In genomic region chr1:12112711-12113161, GRCh38 we compare ENCODE assay signal across 19 cellular contexts. TPM values are rescaled to one million over a fixed set of nuclear protein-coding genes. Genes with fewer than 3 reads are reported as not detected.
DNase-seq lines count a peak whose midpoint lies in the region; ATAC-seq, FAIRE-seq and TF ChIP-seq lines count a peak whose summit lies in the region.
"Had no signal": no experiment of that assay in that cellular context is flagged by ENCODE, and none has a peak within 500 bp of the region (broad histone marks: within the 10 kb centered on the region; RNA-seq: fewer than 3 reads in every experiment).

No MANE protein-coding gene starts in this region.

- no peak overlapping the region for H3K4me2 ChIP-seq in HepG2 (ENCODE audit: low read depth, low read length)
- no peak overlapping the region for H3K4me2 ChIP-seq in mesenchymal stem cell (ENCODE audit: low read length, poor library complexity, severe bottlenecking)

- no peaks in the 10 kb centered on the region for H3K4me1 ChIP-seq in liver (ENCODE audit: control insufficient read depth in 4 of 4, insufficient read depth in 4 of 4, low read length in 3 of 4)
- H3K4me1 ChIP-seq in HepG2 (ENCODE audit: insufficient read depth, low read length): no peaks in the 10 kb centered on the region
- H3K4me1 ChIP-seq in mesenchymal stem cell (ENCODE audit: control insufficient read depth, insufficient read depth, low read depth, low read length): peaks cover 3% of the 10 kb centered on the region
- peaks cover 0 to 17% (median 8%) of the 10 kb centered on the region in 4 donors for H3K4me1 ChIP-seq in tibial nerve
- H3K4me1 ChIP-seq: foreskin keratinocyte had no signal

- H3K23ac ChIP-seq in mesenchymal stem cell (ENCODE audit: low read length in 2 of 2): no peak overlapping the region

- no peak overlapping the region for H2AK5ac ChIP-seq in mesenchymal stem cell (ENCODE audit: low read length, severe bottlenecking)

- DNase-seq in HepG2 (ENCODE audit: low spot score): no peak
- peak; percentile 51 for DNase-seq in choroid plexus epithelial cell (ENCODE audit: low read depth)
- DNase-seq in mesenchymal stem cell: peak; percentile 37
- DNase-seq in stimulated activated naive CD4-positive, alpha-beta T cell (lab: John Stamatoyannopoulos, UW): no peak
- no peak for DNase-seq in tibial nerve (ENCODE audit: low spot score in 2 of 2)
- no peak for DNase-seq in NCI-H187 (lab: John Stamatoyannopoulos, UW)
- DNase-seq: activated effector memory CD4-positive, alpha-beta T cell treated with anti-CD3 and anti-CD28 coated beads, Interleukin-2, amount 50 U/mL, for 16 hours; endodermal cell; foreskin keratinocyte; immature natural killer cell; Karpas-422; NCI-H446; ovary had no signal

- no peak overlapping the region for H3K9ac ChIP-seq in liver (ENCODE audit: low read depth in 1 of 2, low read length in 2 of 2)
- H3K9ac ChIP-seq in HepG2 (ENCODE audit: insufficient read depth, low read depth, low read length): no peak overlapping the region
- H3K9ac ChIP-seq in mesenchymal stem cell (ENCODE audit: low read length): peak overlapping the region; percentile 60

- H3K27ac ChIP-seq in liver (ENCODE audit: low read depth in 1 of 2, low read length in 2 of 2): no peak overlapping the region
- H3K27ac ChIP-seq in HepG2 (ENCODE audit: extremely low read length, insufficient read depth, low read length): no peak overlapping the region
- no peak overlapping the region for H3K27ac ChIP-seq in mesenchymal stem cell (ENCODE audit: low read length, poor library complexity, severe bottlenecking)
- H3K27ac ChIP-seq in tibial nerve: peak overlapping the region in 1 of 4 donors; percentile 25
- H3K27ac ChIP-seq: foreskin keratinocyte, HL-60, ovary, SK-N-MC, VCaP had no signal

- no peak overlapping the region for H2BK5ac ChIP-seq in mesenchymal stem cell (ENCODE audit: low read depth, low read length, poor library complexity, severe bottlenecking)

- H3K18ac ChIP-seq in mesenchymal stem cell (ENCODE audit: low read depth in 1 of 2, low read length in 2 of 2): no peak overlapping the region

- H3K9me3 ChIP-seq in liver (ENCODE audit: control insufficient read depth in 4 of 4, low read length in 3 of 4): no peaks in the 10 kb centered on the region
- no peaks in the 10 kb centered on the region for H3K9me3 ChIP-seq in HepG2 (ENCODE audit: low read length)
- H3K9me3 ChIP-seq in mesenchymal stem cell (ENCODE audit: control insufficient read depth, low read length): no peaks in the 10 kb centered on the region
- H3K9me3 ChIP-seq in tibial nerve: no peaks in the 10 kb centered on the region
- H3K9me3 ChIP-seq: ovary had no signal

- H4K91ac ChIP-seq in mesenchymal stem cell (ENCODE audit: low read length): no peak overlapping the region

- no peak overlapping the region for H2AFZ ChIP-seq in HepG2 (ENCODE audit: low read length)
- no peak overlapping the region for H2AFZ ChIP-seq in mesenchymal stem cell (ENCODE audit: low read depth, low read length)

- no peaks in the 10 kb centered on the region for H3K79me1 ChIP-seq in mesenchymal stem cell (replicated peaks; ENCODE audit: low read length, poor library complexity, severe bottlenecking)

- TF ChIP-seq POLR2A in HepG2 (IDR thresholded peaks at IDR 0.05; ENCODE audit: insufficient read depth in 1 of 2, low read depth in 2 of 2, low read length in 2 of 2): no peak
- no peak for TF ChIP-seq POLR2A in tibial nerve (IDR thresholded peaks at IDR 0.05)

- BruUV-seq in HepG2 (replicated peaks; lab: Mats Ljungman, UMichigan): no TSS peak

- ATAC-seq in HepG2 (no peak), HG03469 (IDR thresholded peaks at IDR 0.05; ENCODE audit: unreplicated experiment) (no peak)
- ATAC-seq: foreskin keratinocyte had no signal

- TF ChIP-seq EP300 in HepG2 (IDR thresholded peaks at IDR 0.05; ENCODE audit: low read depth in 2 of 2, low read length in 2 of 2): no peak
- TF ChIP-seq EP300 in HepG2 (CRISPR knock-in tag; IDR thresholded peaks at IDR 0.05; ENCODE audit: borderline replicate concordance): no peak
- no peak for TF ChIP-seq EP300 in tibial nerve (IDR thresholded peaks at IDR 0.05)

- no peak for TF ChIP-seq CTCF in liver (IDR thresholded peaks at IDR 0.05; ENCODE audit: low read depth, low read length, missing input control)
- TF ChIP-seq CTCF in HepG2 (CRISPR knock-in tag; IDR thresholded peaks at IDR 0.05): no peak
- no peak for TF ChIP-seq CTCF in choroid plexus epithelial cell (conservative IDR thresholded peaks at IDR 0.05; ENCODE audit: low read depth, low read length)
- TF ChIP-seq CTCF in tibial nerve (IDR thresholded peaks at IDR 0.05): no peak

- in situ Hi-C loops in HepG2 (cut with HindIII; ENCODE audit: extremely low pct_ligation_motif_present, low pct_unique_long_range_greater_than_20kb): loop anchor here (25.0 kb wide), 1 partner anchor 550 kb away; no protein-coding TSS in a partner anchor

- H3K14ac ChIP-seq in mesenchymal stem cell (ENCODE audit: low read length in 2 of 2): no peak overlapping the region

- no peak overlapping the region for H3K4ac ChIP-seq in mesenchymal stem cell (ENCODE audit: low read depth in 1 of 2, low read length in 2 of 2)

- intact Hi-C loops in HepG2 (cut with micrococcal nuclease; ENCODE audit: unreplicated experiment): no loop called here

- 84% methylated on average over 5 of the region's 5 CpGs for WGBS in liver
- 0% methylated on average over 2 of the region's 5 CpGs for WGBS in HepG2 (ENCODE audit: low lambda C conversion rate)
- 81% methylated on average over 5 of the region's 5 CpGs for WGBS in mesenchymal stem cell
- 7 to 27% methylated on average over 2 to 4 of the region's 5 CpGs for WGBS in tibial nerve, 2 donors

- no peaks in the 10 kb centered on the region for H4K20me1 ChIP-seq in HepG2 (ENCODE audit: insufficient read depth, low read length)

- H2BK120ac ChIP-seq in mesenchymal stem cell (ENCODE audit: low read depth, low read length): no peak overlapping the region

- H2BK12ac ChIP-seq in mesenchymal stem cell (ENCODE audit: low read length in 2 of 2): no peak overlapping the region

- no peak overlapping the region for H2BK15ac ChIP-seq in mesenchymal stem cell (ENCODE audit: low read depth, poor library complexity, severe bottlenecking)

- H3K27me3 ChIP-seq in liver (ENCODE audit: control insufficient read depth in 4 of 4, insufficient read depth in 4 of 4, low read length in 3 of 4) (no peaks in the 10 kb centered on the region), HepG2 (ENCODE audit: control insufficient read depth in 1 of 2, insufficient read depth in 2 of 2, low read length in 2 of 2) (peaks cover 2 to 32% of the 10 kb centered on the region in 2 experiments; a peak in 4 of 5 replicates), mesenchymal stem cell (ENCODE audit: control insufficient read depth in 1 of 2, insufficient read depth in 1 of 2, low read length in 2 of 2) (peaks cover 0 to 5% of the 10 kb centered on the region in 2 experiments), tibial nerve (no peaks in the 10 kb centered on the region)
- H3K27me3 ChIP-seq: ovary had no signal

- no peaks in the 10 kb centered on the region for H3K79me2 ChIP-seq in HepG2 (ENCODE audit: insufficient read depth, low read length)

- no peak for FAIRE-seq in HepG2 (lab: Jason Lieb, UNC)
- FAIRE-seq: GM18507 had no signal

- TF ChIP-seq RAD21 in liver (IDR thresholded peaks at IDR 0.05) (no peak), HepG2 (CRISPR knock-in tag; IDR thresholded peaks at IDR 0.05) (no peak)

- H3K4me3 ChIP-seq in liver (ENCODE audit: low read depth in 1 of 3, low read length in 3 of 3) (no peak overlapping the region), HepG2 (replicated peaks in 1 of 3; ENCODE audit: insufficient read depth in 1 of 3, low read depth in 2 of 3, low read length in 3 of 3) (no peak overlapping the region), choroid plexus epithelial cell (ENCODE audit: low read depth, low read length) (no peak overlapping the region), mesenchymal stem cell (ENCODE audit: insufficient read depth in 1 of 2, low read depth in 1 of 2, low read length in 2 of 2) (no peak overlapping the region), tibial nerve (no peak overlapping the region)
- H3K4me3 ChIP-seq: ovary, SK-N-MC had no signal

- no peak overlapping the region for H4K8ac ChIP-seq in mesenchymal stem cell (ENCODE audit: low read length)

- CTCF ChIA-PET in HepG2 (lab: Yijun Ruan, JAX; ENCODE audit: low intra/inter-chr PET ratio, low total read pairs): no interaction called here

- POLR2A ChIA-PET in HepG2 (lab: Yijun Ruan, JAX): no interaction called here

- H3K36me3 ChIP-seq in liver (ENCODE audit: control insufficient read depth in 4 of 4, insufficient read depth in 3 of 4, low read depth in 1 of 4, low read length in 3 of 4): no peaks in the 10 kb centered on the region
- H3K36me3 ChIP-seq in HepG2 (replicated peaks in 1 of 2; ENCODE audit: control insufficient read depth in 1 of 2, insufficient read depth in 2 of 2, low read length in 2 of 2): no peaks in the 10 kb centered on the region
- H3K36me3 ChIP-seq in mesenchymal stem cell (ENCODE audit: control insufficient read depth in 1 of 2, insufficient read depth in 2 of 2, low read depth in 1 of 2, low read length in 2 of 2): no peaks in the 10 kb centered on the region
- no peaks in the 10 kb centered on the region for H3K36me3 ChIP-seq in tibial nerve
- H3K36me3 ChIP-seq: ovary had no signal

RNA-seq across cellular contexts. Expression of gene TNFRSF8, which starts 49.6 kb away (rescaled TPM):
- under 1 TPM; 0.08 to 0.19 TPM for total RNA-seq in liver
- polyA plus RNA-seq in liver: under 1 TPM; 0.11 to 0.13 TPM
- not detected in 2 replicates for total RNA-seq in HepG2 (2016; rRNA removed; fragmentation: Illumina TruSeq; extraction: Trizol)
- total RNA-seq in HepG2 (2016; cell fraction: cytosol; rRNA removed; fragmentation: Illumina TruSeq; extraction: Trizol; ENCODE audit: low read depth): not detected in 2 replicates
- not detected in 2 replicates for total RNA-seq in HepG2 (2016; cell fraction: insoluble cytoplasmic fraction; rRNA removed; fragmentation: Illumina TruSeq; extraction: Trizol)
- not detected in 2 replicates for total RNA-seq in HepG2 (2016; cell fraction: membrane; rRNA removed; fragmentation: Illumina TruSeq; extraction: Trizol)
- total RNA-seq in HepG2 (2016; cell fraction: nucleus; rRNA removed; fragmentation: Illumina TruSeq; extraction: Trizol): not detected in 2 replicates
- not detected in 2 replicates for polyA plus RNA-seq in HepG2 (2011; rRNA removed)
- not detected in 2 replicates for polyA plus RNA-seq in HepG2 (2011; cell fraction: cytosol; rRNA removed)
- polyA plus RNA-seq in HepG2 (2011; cell fraction: nucleus; rRNA removed): not detected in 2 replicates
- polyA plus RNA-seq in HepG2 (2012): not detected in 2 replicates
- not detected in 2 replicates for polyA plus RNA-seq in HepG2 (2016; cell fraction: cytosol; fragmentation: Illumina TruSeq; extraction: Trizol; ENCODE audit: low read depth)
- polyA plus RNA-seq in HepG2 (2016; cell fraction: insoluble cytoplasmic fraction; fragmentation: Illumina TruSeq; extraction: Trizol; ENCODE audit: low read depth): not detected in 2 replicates
- polyA plus RNA-seq in HepG2 (2016; cell fraction: membrane; fragmentation: Illumina TruSeq; extraction: Trizol; ENCODE audit: low read depth): not detected in 2 replicates
- polyA plus RNA-seq in HepG2 (2016; cell fraction: nucleus; fragmentation: Illumina TruSeq; extraction: Trizol; ENCODE audit: insufficient read depth, low read depth): not detected in 2 replicates
- 0.30 TPM in 1 of 2 replicates, not detected in the other for polyA minus RNA-seq in HepG2 (2011; rRNA and poly(A)+ RNA removed; ENCODE audit: low replicate concordance)
- not detected in 2 replicates for polyA minus RNA-seq in HepG2 (2011; cell fraction: cytosol; rRNA and poly(A)+ RNA removed)
- polyA minus RNA-seq in HepG2 (2011; cell fraction: nucleus; rRNA and poly(A)+ RNA removed): not detected in 2 replicates
- polyA plus RNA-seq in mesenchymal stem cell (2013, experiment 1 of 2): 0.03 TPM
- polyA plus RNA-seq in mesenchymal stem cell (2013, experiment 2 of 2): not detected
- 1 to 10 TPM in 2 of 4 donors, under 1 TPM in 1, not detected in 1; 0.84 to 4.9 (median 1.8) TPM for total RNA-seq in tibial nerve

RNA-seq across cellular contexts. Expression of gene TNFRSF1B, which starts 54.1 kb away (rescaled TPM):
- total RNA-seq in liver (10 to 100 TPM; 16.0 to 16.9 TPM), HepG2 (2016; rRNA removed; fragmentation: Illumina TruSeq; extraction: Trizol) (0.04 TPM in 1 of 2 replicates, not detected in the other), tibial nerve (10 to 100 TPM; 27.4 to 62.1 (median 43.5) TPM)
- polyA plus RNA-seq in liver (10 to 100 TPM in 1 of 2 donors, 1 to 10 TPM in 1; 7.2 to 19.6 TPM), HepG2 (2011; rRNA removed) (0.11 and 0.29 TPM in 2 replicates)
- not detected in 2 replicates for total RNA-seq in HepG2 (2016; cell fraction: cytosol; rRNA removed; fragmentation: Illumina TruSeq; extraction: Trizol; ENCODE audit: low read depth)
- total RNA-seq in HepG2 (2016; cell fraction: insoluble cytoplasmic fraction; rRNA removed; fragmentation: Illumina TruSeq; extraction: Trizol): not detected in 2 replicates
- total RNA-seq in HepG2 (2016; cell fraction: membrane; rRNA removed; fragmentation: Illumina TruSeq; extraction: Trizol): not detected in 2 replicates
- not detected in 2 replicates for total RNA-seq in HepG2 (2016; cell fraction: nucleus; rRNA removed; fragmentation: Illumina TruSeq; extraction: Trizol)
- polyA plus RNA-seq in HepG2 (2011; cell fraction: cytosol; rRNA removed): 0.05 and 0.07 TPM in 2 replicates
- 0.05 TPM in 2 replicates for polyA plus RNA-seq in HepG2 (2011; cell fraction: nucleus; rRNA removed)
- polyA plus RNA-seq in HepG2 (2012): not detected in 2 replicates
- not detected in 2 replicates for polyA plus RNA-seq in HepG2 (2016; cell fraction: cytosol; fragmentation: Illumina TruSeq; extraction: Trizol; ENCODE audit: low read depth)
- not detected in 2 replicates for polyA plus RNA-seq in HepG2 (2016; cell fraction: insoluble cytoplasmic fraction; fragmentation: Illumina TruSeq; extraction: Trizol; ENCODE audit: low read depth)
- polyA plus RNA-seq in HepG2 (2016; cell fraction: membrane; fragmentation: Illumina TruSeq; extraction: Trizol; ENCODE audit: low read depth): not detected in 2 replicates
- not detected in 2 replicates for polyA plus RNA-seq in HepG2 (2016; cell fraction: nucleus; fragmentation: Illumina TruSeq; extraction: Trizol; ENCODE audit: insufficient read depth, low read depth)
- 0.14 and 1.1 TPM in 2 replicates for polyA minus RNA-seq in HepG2 (2011; rRNA and poly(A)+ RNA removed; ENCODE audit: low replicate concordance)
- not detected in 2 replicates for polyA minus RNA-seq in HepG2 (2011; cell fraction: cytosol; rRNA and poly(A)+ RNA removed)
- 0.90 TPM in 1 of 2 replicates, not detected in the other for polyA minus RNA-seq in HepG2 (2011; cell fraction: nucleus; rRNA and poly(A)+ RNA removed)
- polyA plus RNA-seq in mesenchymal stem cell (2013, experiment 1 of 2): 35.0 TPM
- 35.2 TPM for polyA plus RNA-seq in mesenchymal stem cell (2013, experiment 2 of 2)

Comparison
In these comparisons a context has a peak if more than half of its experiments do, and no peak if none do; other contexts are left out.
1. RNA of gene TNFRSF1B, which starts 54.1 kb away (total RNA-seq): 27.4 to 62.1 TPM in tibial nerve and 16.0 to 16.9 TPM in liver; 0.04 TPM in HepG2; every median in the first group is over 10 times any median in the second.
2. DNase-seq: peak in choroid plexus epithelial cell (single experiment) and mesenchymal stem cell (single experiment); none in HepG2 (single experiment), stimulated activated naive CD4-positive, alpha-beta T cell (0 of 6), tibial nerve (0 of 2) and NCI-H187 (0 of 2).